11 cellular contexts compared by ENCODE assay signal in genomic region chr7:91953618-91954017, GRCh38. TPM values are rescaled to one million over a fixed set of nuclear protein-coding genes. Genes with fewer than 3 reads are reported as not detected.
DNase-seq lines count a peak whose midpoint lies in the region; FAIRE-seq and TF ChIP-seq lines count a peak whose summit lies in the region.
"Had no signal": no experiment of that assay in that cellular context is flagged by ENCODE, and none has a peak within 500 bp of the region (broad histone marks: within the 10 kb centered on the region; RNA-seq: fewer than 3 reads in every experiment).

No MANE protein-coding gene starts in this region.

- no peaks in the 10 kb centered on the region for H3K9me3 Mint-ChIP-seq in MCF 10A (ENCODE audit: unreplicated experiment)
- H3K9me3 Mint-ChIP-seq: CD4-positive, alpha-beta memory T cell had no signal

- BruUV-seq in MCF 10A (replicated peaks; lab: Mats Ljungman, UMichigan), result no TSS peak

- POLR2A ChIA-PET in MCF 10A (lab: Yijun Ruan, JAX), result interaction anchor here (0.6 to 1.2 kb wide), 3 partner anchors 12 to 627 kb away, joined by 3 to 5 read pairs (median 3); no protein-coding TSS in a partner anchor

- peaks cover 0 to 8% of the 10 kb centered on the region in 2 donors for H3K4me1 ChIP-seq in breast epithelium
- H3K4me1 ChIP-seq in MM.1S (ENCODE audit: low read length), result peaks cover 10% of the 10 kb centered on the region
- H3K4me1 ChIP-seq in small intestine (ENCODE audit: control insufficient read depth in 2 of 2, insufficient read depth in 1 of 2, low read depth in 1 of 2, low read length in 1 of 2), result no peaks in the 10 kb centered on the region
- peaks cover 0 to 10% (median 0%) of the 10 kb centered on the region in 3 donors for H3K4me1 ChIP-seq in esophagus squamous epithelium

- DNase-seq in MCF 10A (ENCODE audit: unreplicated experiment) (no peak), breast epithelium (ENCODE audit: low spot score in 2 of 2) (no peak), MM.1S (peak; percentile 24), choroid plexus epithelial cell (ENCODE audit: low read depth) (peak; percentile 53), small intestine (peak; percentile 15), T1000 (lab: John Stamatoyannopoulos, UW) (no peak), esophagus squamous epithelium (lab: John Stamatoyannopoulos, UW) (no peak), NCI-H2107 (lab: John Stamatoyannopoulos, UW) (no peak)
- DNase-seq: CD4-positive, alpha-beta memory T cell; central memory CD4-positive, alpha-beta T cell had no signal

- peak overlapping the region; percentile 21 for H3K27ac Mint-ChIP-seq in MCF 10A (ENCODE audit: low read depth, unreplicated experiment)

- peaks cover 19% of the 10 kb centered on the region for H3K4me1 Mint-ChIP-seq in MCF 10A (ENCODE audit: insufficient read depth, unreplicated experiment)

- H3F3A ChIP-seq in MM.1S (ENCODE audit: insufficient read depth, low read length), result peaks cover 4% of the 10 kb centered on the region; the same call in 1 of the 2 replicates

- H2AFZ ChIP-seq in MM.1S (ENCODE audit: low read length), result no peak overlapping the region

- no peak for FAIRE-seq in small intestine (lab: Jason Lieb, UNC)

- 88 to 91% (median 88%) methylated on average over 3 of the region's 3 CpGs for WGBS in small intestine, 3 donors
- 75 to 83% methylated on average over 3 of the region's 3 CpGs for WGBS in esophagus squamous epithelium, 2 donors

- peaks cover 98% of the 10 kb centered on the region for H3K79me2 ChIP-seq in MM.1S (ENCODE audit: low read length)

- H3K36me3 ChIP-seq in breast epithelium (no peaks in the 10 kb centered on the region), MM.1S (replicated peaks; ENCODE audit: insufficient read depth, low read length) (no peaks in the 10 kb centered on the region), small intestine (ENCODE audit: control insufficient read depth in 2 of 2, insufficient read depth in 2 of 2, low read length in 2 of 2) (no peaks in the 10 kb centered on the region), esophagus squamous epithelium (peaks cover 0 to 7% (median 0%) of the 10 kb centered on the region in 3 donors)
- H3K36me3 ChIP-seq: neutrophil had no signal

- H3K9ac ChIP-seq in MM.1S (ENCODE audit: low read length), result no peak overlapping the region

- H3K27me3 ChIP-seq in breast epithelium (no peaks in the 10 kb centered on the region), MM.1S (replicated peaks; ENCODE audit: insufficient read depth, low read length) (no peaks in the 10 kb centered on the region), small intestine (ENCODE audit: control insufficient read depth in 2 of 2, insufficient read depth in 2 of 2, low read length in 2 of 2) (no peaks in the 10 kb centered on the region), esophagus squamous epithelium (no peaks in the 10 kb centered on the region)
- H3K27me3 ChIP-seq: neutrophil had no signal

- TF ChIP-seq CTCF in MCF 10A (IDR thresholded peaks at IDR 0.05; ENCODE audit: unreplicated experiment) (peak; percentile 12), breast epithelium (IDR thresholded peaks at IDR 0.05) (no peak), MM.1S (IDR thresholded peaks at IDR 0.05; ENCODE audit: low read length) (peak; percentile 37), choroid plexus epithelial cell (conservative IDR thresholded peaks at IDR 0.05; ENCODE audit: low read depth, low read length) (peak; percentile 42), esophagus squamous epithelium (IDR thresholded peaks at IDR 0.05) (peak in 2 of 6 experiments; percentile 16 to 19)

- H3K27ac ChIP-seq in breast epithelium (no peak overlapping the region), MM.1S (ENCODE audit: low read length) (no peak overlapping the region), small intestine (ENCODE audit: low read depth in 1 of 2, low read length in 1 of 2) (no peak overlapping the region), esophagus squamous epithelium (no peak overlapping the region)
- H3K27ac ChIP-seq: neutrophil had no signal

- intact Hi-C loops in MCF 10A (cut with micrococcal nuclease), result loop anchor here (2.0 kb wide), 1 partner anchor 73 kb away; the partner anchor contains the start of gene MTERF1
- intact Hi-C loops in breast epithelium (cut with DNase I; ENCODE audit: low total_unique reads), result no loop called here
- intact Hi-C loops in esophagus squamous epithelium (cut with DNase I), result no loop called here

- no peaks in the 10 kb centered on the region for H3K9me2 ChIP-seq in MM.1S (replicated peaks; ENCODE audit: insufficient read depth, low read length)

- no peak overlapping the region for H3K4me3 Mint-ChIP-seq in MCF 10A (ENCODE audit: unreplicated experiment)
- H3K4me3 Mint-ChIP-seq: CD4-positive, alpha-beta memory T cell had no signal

- peaks cover 7% of the 10 kb centered on the region for H3K36me3 Mint-ChIP-seq in MCF 10A (ENCODE audit: insufficient read depth, unreplicated experiment)

- no peak for TF ChIP-seq POLR2A in breast epithelium (IDR thresholded peaks at IDR 0.05)
- no peak for TF ChIP-seq POLR2A in esophagus squamous epithelium (IDR thresholded peaks at IDR 0.05)

- H3K4me2 ChIP-seq in MM.1S (ENCODE audit: low read depth, low read length), result no peak overlapping the region

- H4K20me1 ChIP-seq in MM.1S (ENCODE audit: insufficient read depth, low read length), result peaks cover 23% of the 10 kb centered on the region; the same call in 1 of the 2 replicates

- H3K9me3 ChIP-seq in breast epithelium (no peaks in the 10 kb centered on the region), MM.1S (replicated peaks; ENCODE audit: insufficient read depth, low read length) (no peaks in the 10 kb centered on the region), small intestine (ENCODE audit: control insufficient read depth, low read depth) (no peaks in the 10 kb centered on the region), esophagus squamous epithelium (no peaks in the 10 kb centered on the region)
- H3K9me3 ChIP-seq: neutrophil had no signal

- no peak overlapping the region for H3K4me3 ChIP-seq in breast epithelium
- no peak overlapping the region for H3K4me3 ChIP-seq in MM.1S (ENCODE audit: low read length)
- H3K4me3 ChIP-seq in choroid plexus epithelial cell (ENCODE audit: low read depth, low read length), result no peak overlapping the region
- no peak overlapping the region for H3K4me3 ChIP-seq in small intestine (ENCODE audit: low read depth in 1 of 2, low read length in 2 of 2)
- H3K4me3 ChIP-seq in esophagus squamous epithelium, result no peak overlapping the region

- H3K27me3 Mint-ChIP-seq in MCF 10A (ENCODE audit: insufficient read depth, unreplicated experiment), result no peaks in the 10 kb centered on the region
- H3K27me3 Mint-ChIP-seq: CD4-positive, alpha-beta memory T cell had no signal

- CTCF ChIA-PET in MCF 10A (lab: Yijun Ruan, JAX), result interaction anchor here (0.6 to 1.7 kb wide), 6 partner anchors 14 to 212 kb away, joined by 3 to 7 read pairs (median 3); no protein-coding TSS in a partner anchor

RNA-seq across cellular contexts. Expression of gene AKAP9, which starts 13.0 kb away (rescaled TPM):
- total RNA-seq in MCF 10A (2022) (36.8 and 39.2 TPM in 2 replicates), breast epithelium (100 to 1,000 TPM in 2 of 3 donors, 10 to 100 TPM in 1; 73.3 to 193 (median 124) TPM), esophagus squamous epithelium (10 to 100 TPM; 49.7 to 82.6 (median 55.8) TPM)
- polyA plus RNA-seq in small intestine, result 10 to 100 TPM; 22.1 to 68.9 (median 51.3) TPM

Comparison
In these comparisons a context has a peak if more than half of its experiments do, and no peak if none do; other contexts are left out.
1. CTCF ChIP-seq: peak in MCF 10A (single experiment), MM.1S (single experiment) and choroid plexus epithelial cell (single experiment); none in breast epithelium (0 of 3).
2. DNase-seq: peak in MM.1S (single experiment), choroid plexus epithelial cell (single experiment) and small intestine (single experiment); none in MCF 10A (single experiment), breast epithelium (0 of 2), T1000 (single experiment), esophagus squamous epithelium (single experiment) and NCI-H2107 (single experiment).